Comparison of ENCODE assay signal across 32 cellular contexts in genomic region chr7:134200970-134201369, GRCh38.
"Had no signal": no experiment of that assay in that cellular context is flagged by ENCODE, and none has a peak within 500 bp of the region (broad histone marks: within the 10 kb centered on the region; RNA-seq: fewer than 3 reads in every experiment).

No MANE protein-coding gene starts in this region.

- H3K27ac ChIP-seq: ascending aorta, breast epithelium, cardiac muscle cell, colonic mucosa, epithelial cell of prostate, esophagus squamous epithelium, gastroesophageal sphincter had no signal

- H3K4me1 ChIP-seq: ascending aorta, breast epithelium, colonic mucosa, esophagus squamous epithelium, gastroesophageal sphincter had no signal

- H3K36me3 ChIP-seq: ascending aorta, breast epithelium, cardiac muscle cell, colonic mucosa, esophagus squamous epithelium, gastroesophageal sphincter had no signal

- DNase-seq: activated CD4-positive, alpha-beta memory T cell treated with anti-CD3 and anti-CD28 coated beads for 36 hours; activated CD4-positive, alpha-beta T cell treated with anti-CD3 and anti-CD28 coated beads for 36 hours; activated CD4-positive, alpha-beta T cell treated with anti-CD3 and anti-CD28 coated beads, Interleukin-2, amount 10 ng/mL, durations not matched to agents 24 days and 14 days; activated CD4-positive, CD25-positive, alpha-beta regulatory T cell; activated CD4-positive, CD25-positive, alpha-beta regulatory T cell treated with anti-CD3 and anti-CD28 coated beads, Interleukin-2, amount 50 U/mL, for 72 hours; activated CD8-positive, alpha-beta memory T cell treated with anti-CD3 and anti-CD28 coated beads, Interleukin-2, amount 10 ng/mL, durations not matched to agents 7 days and 5 days; activated CD8-positive, alpha-beta memory T cell treated with anti-CD3 and anti-CD28 coated beads, Interleukin-2, amount 50 U/mL, for 4 hours; activated CD8-positive, alpha-beta T cell treated with anti-CD3 and anti-CD28 coated beads, Interleukin-2, amount 10 ng/mL, durations not matched to agents 7 days and 5 days; activated effector memory CD4-positive, alpha-beta T cell treated with anti-CD3 and anti-CD28 coated beads, Interleukin-2, amount 50 U/mL, for 16 hours; activated naive CD4-positive, alpha-beta T cell; activated naive CD4-positive, alpha-beta T cell treated with anti-CD3 and anti-CD28 coated beads, Interleukin-2, amount 10 ng/mL, durations not matched to agents 7 days and 5 days; activated naive CD8-positive, alpha-beta T cell treated with anti-CD3 and anti-CD28 coated beads, Interleukin-2, amount 10 ng/mL, durations not matched to agents 7 days and 5 days; activated T-cell treated with anti-CD3 and anti-CD28 coated beads, Interleukin-2, amount 50 U/mL, for 1 hour; activated T-cell treated with anti-CD3 and anti-CD28 coated beads, Interleukin-2, amount 50 U/mL, for 48 hours; central memory CD4-positive, alpha-beta T cell; cerebellar nuclear complex; colonic mucosa; effector CD8-positive, alpha-beta T cell; esophagus squamous epithelium; foreskin melanocyte; head of caudate nucleus; hippocampal formation; T1000 had no signal

- H3K9me3 Mint-ChIP-seq: activated CD4-positive, alpha-beta memory T cell treated with anti-CD3 and anti-CD28 coated beads for 36 hours; activated CD4-positive, alpha-beta T cell treated with anti-CD3 and anti-CD28 coated beads, Interleukin-2, amount 10 ng/mL, durations not matched to agents 24 days and 14 days; activated naive CD4-positive, alpha-beta T cell treated with anti-CD3 and anti-CD28 coated beads, Interleukin-2, amount 10 ng/mL, durations not matched to agents 7 days and 5 days; activated naive CD4-positive, alpha-beta T cell treated with anti-CD3 and anti-CD28 coated beads, Interleukin-2, amount 50 U/mL, for 72 hours; activated naive CD8-positive, alpha-beta T cell treated with anti-CD3 and anti-CD28 coated beads, Interleukin-2, amount 10 ng/mL, durations not matched to agents 7 days and 5 days; activated T-helper 1 cell treated with anti-CD3 and anti-CD28 coated beads, Interleukin-12 subunit alpha, Interleukin-12 subunit beta, Interleukin-2, Interleukin-4 antibody, amounts not matched to agents 30 ng/mL and 10 ng/mL and 1 ng/mL, durations not matched to agents 14 hours and 24 hours and 36 hours; brain had no signal

- H3K4me3 ChIP-seq: ascending aorta, breast epithelium, cardiac muscle cell, colonic mucosa, esophagus squamous epithelium, gastroesophageal sphincter had no signal

- H3K9me3 ChIP-seq: ascending aorta, breast epithelium, colonic mucosa, esophagus squamous epithelium, gastroesophageal sphincter had no signal

- H3K27me3 Mint-ChIP-seq: activated CD4-positive, alpha-beta memory T cell treated with anti-CD3 and anti-CD28 coated beads for 36 hours; activated CD4-positive, alpha-beta T cell treated with anti-CD3 and anti-CD28 coated beads for 36 hours; activated naive CD8-positive, alpha-beta T cell treated with anti-CD3 and anti-CD28 coated beads, Interleukin-2, amount 10 ng/mL, durations not matched to agents 7 days and 5 days; brain had no signal

- H3K4me3 Mint-ChIP-seq: activated CD4-positive, alpha-beta memory T cell treated with anti-CD3 and anti-CD28 coated beads for 36 hours; activated CD4-positive, alpha-beta T cell treated with anti-CD3 and anti-CD28 coated beads for 36 hours; activated CD4-positive, alpha-beta T cell treated with anti-CD3 and anti-CD28 coated beads, Interleukin-2, amount 10 ng/mL, durations not matched to agents 24 days and 14 days; activated CD8-positive, alpha-beta memory T cell treated with anti-CD3 and anti-CD28 coated beads, Interleukin-2, amount 10 ng/mL, durations not matched to agents 7 days and 5 days; activated CD8-positive, alpha-beta T cell treated with anti-CD3 and anti-CD28 coated beads, Interleukin-2, amount 10 ng/mL, durations not matched to agents 7 days and 5 days; activated naive CD4-positive, alpha-beta T cell treated with anti-CD3 and anti-CD28 coated beads, Interleukin-2, amount 10 ng/mL, durations not matched to agents 7 days and 5 days; activated naive CD8-positive, alpha-beta T cell treated with anti-CD3 and anti-CD28 coated beads, Interleukin-2, amount 10 ng/mL, durations not matched to agents 7 days and 5 days; activated T-helper 1 cell treated with anti-CD3 and anti-CD28 coated beads, Interleukin-12 subunit alpha, Interleukin-12 subunit beta, Interleukin-2, Interleukin-4 antibody, amounts not matched to agents 30 ng/mL and 10 ng/mL and 1 ng/mL, durations not matched to agents 14 hours and 24 hours and 36 hours; brain had no signal

- ATAC-seq: activated CD4-positive, alpha-beta T cell treated with anti-CD3 and anti-CD28 coated beads for 36 hours; activated CD8-positive, alpha-beta memory T cell treated with anti-CD3 and anti-CD28 coated beads, Interleukin-2, amount 10 ng/mL, durations not matched to agents 7 days and 5 days; activated CD8-positive, alpha-beta T cell treated with anti-CD3 and anti-CD28 coated beads, Interleukin-2, amount 10 ng/mL, durations not matched to agents 7 days and 5 days; activated naive CD4-positive, alpha-beta T cell treated with anti-CD3 and anti-CD28 coated beads, Interleukin-2, amount 50 U/mL, for 72 hours; gastroesophageal sphincter had no signal

- H3K4me1 Mint-ChIP-seq: activated CD4-positive, alpha-beta T cell treated with anti-CD3 and anti-CD28 coated beads for 36 hours; activated CD4-positive, alpha-beta T cell treated with anti-CD3 and anti-CD28 coated beads, Interleukin-2, amount 10 ng/mL, durations not matched to agents 24 days and 14 days; activated CD8-positive, alpha-beta memory T cell treated with anti-CD3 and anti-CD28 coated beads, Interleukin-2, amount 10 ng/mL, durations not matched to agents 7 days and 5 days; activated naive CD4-positive, alpha-beta T cell treated with anti-CD3 and anti-CD28 coated beads, Interleukin-2, amount 10 ng/mL, durations not matched to agents 7 days and 5 days; activated naive CD8-positive, alpha-beta T cell treated with anti-CD3 and anti-CD28 coated beads, Interleukin-2, amount 10 ng/mL, durations not matched to agents 7 days and 5 days; brain had no signal

- H3K27ac Mint-ChIP-seq: activated CD4-positive, alpha-beta memory T cell treated with anti-CD3 and anti-CD28 coated beads for 36 hours; activated CD4-positive, alpha-beta T cell treated with anti-CD3 and anti-CD28 coated beads for 36 hours; activated CD4-positive, alpha-beta T cell treated with anti-CD3 and anti-CD28 coated beads, Interleukin-2, amount 10 ng/mL, durations not matched to agents 24 days and 14 days; activated CD8-positive, alpha-beta memory T cell treated with anti-CD3 and anti-CD28 coated beads, Interleukin-2, amount 10 ng/mL, durations not matched to agents 7 days and 5 days; activated CD8-positive, alpha-beta T cell treated with anti-CD3 and anti-CD28 coated beads, Interleukin-2, amount 10 ng/mL, durations not matched to agents 7 days and 5 days; activated naive CD4-positive, alpha-beta T cell treated with anti-CD3 and anti-CD28 coated beads, Interleukin-2, amount 10 ng/mL, durations not matched to agents 7 days and 5 days; activated naive CD4-positive, alpha-beta T cell treated with anti-CD3 and anti-CD28 coated beads, Interleukin-2, amount 50 U/mL, for 72 hours; activated naive CD8-positive, alpha-beta T cell treated with anti-CD3 and anti-CD28 coated beads, Interleukin-2, amount 10 ng/mL, durations not matched to agents 7 days and 5 days; activated T-helper 1 cell treated with anti-CD3 and anti-CD28 coated beads, Interleukin-12 subunit alpha, Interleukin-12 subunit beta, Interleukin-2, Interleukin-4 antibody, amounts not matched to agents 30 ng/mL and 10 ng/mL and 1 ng/mL, durations not matched to agents 14 hours and 24 hours and 36 hours; activated T-helper 2 cell treated with anti-CD3 and anti-CD28 coated beads, Interferon-gamma antibody, Interleukin-2, Interleukin-4, amounts not matched to agents 10 μg/mL and 5 μg/mL and 100 μg/mL, durations not matched to agents 14 hours and 24 hours and 36 hours; brain had no signal

- H3K27me3 ChIP-seq: ascending aorta, breast epithelium, cardiac muscle cell, colonic mucosa, esophagus squamous epithelium, gastroesophageal sphincter had no signal

- H3K36me3 Mint-ChIP-seq: activated CD4-positive, alpha-beta memory T cell treated with anti-CD3 and anti-CD28 coated beads for 36 hours; activated CD8-positive, alpha-beta memory T cell treated with anti-CD3 and anti-CD28 coated beads, Interleukin-2, amount 10 ng/mL, durations not matched to agents 7 days and 5 days; activated naive CD4-positive, alpha-beta T cell treated with anti-CD3 and anti-CD28 coated beads, Interleukin-2, amount 10 ng/mL, durations not matched to agents 7 days and 5 days; activated naive CD4-positive, alpha-beta T cell treated with anti-CD3 and anti-CD28 coated beads, Interleukin-2, amount 50 U/mL, for 72 hours; activated naive CD8-positive, alpha-beta T cell treated with anti-CD3 and anti-CD28 coated beads, Interleukin-2, amount 10 ng/mL, durations not matched to agents 7 days and 5 days; brain had no signal
